Comparison of ENCODE assay signal across 1 cellular context in genomic region chr7:73701357-73701995, GRCh38.
TF ChIP-seq lines count a peak whose summit lies in the region.

No MANE protein-coding gene starts in this region.

TF ChIP-seq in SK-N-SH, 30 proteins besides CTCF, POLR2A, EP300 and RAD21 (continued from another document):
- peak; percentile 8; the same call in 1 of the 2 replicates for TF ChIP-seq POLR2AphosphoS5 (IDR thresholded peaks at IDR 0.05; ENCODE audit: low read depth, low read length)
